Comparison of ENCODE assay signal across 1 cellular context in genomic region chr18:58605027-58606020, GRCh38.
TF ChIP-seq lines count a peak whose summit lies in the region.

No MANE protein-coding gene starts in this region.

TF ChIP-seq in HepG2, 621 proteins besides CTCF, POLR2A, EP300 and RAD21 (continued from another document and continues in another):
- TF ChIP-seq, protein P1, sequence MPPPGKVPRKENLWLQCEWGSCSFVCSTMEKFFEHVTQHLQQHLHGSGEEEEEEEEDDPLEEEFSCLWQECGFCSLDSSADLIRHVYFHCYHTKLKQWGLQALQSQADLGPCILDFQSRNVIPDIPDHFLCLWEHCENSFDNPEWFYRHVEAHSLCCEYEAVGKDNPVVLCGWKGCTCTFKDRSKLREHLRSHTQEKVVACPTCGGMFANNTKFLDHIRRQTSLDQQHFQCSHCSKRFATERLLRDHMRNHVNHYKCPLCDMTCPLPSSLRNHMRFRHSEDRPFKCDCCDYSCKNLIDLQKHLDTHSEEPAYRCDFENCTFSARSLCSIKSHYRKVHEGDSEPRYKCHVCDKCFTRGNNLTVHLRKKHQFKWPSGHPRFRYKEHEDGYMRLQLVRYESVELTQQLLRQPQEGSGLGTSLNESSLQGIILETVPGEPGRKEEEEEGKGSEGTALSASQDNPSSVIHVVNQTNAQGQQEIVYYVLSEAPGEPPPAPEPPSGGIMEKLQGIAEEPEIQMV (CRISPR knock-in tag; IDR thresholded peaks at IDR 0.05; ENCODE audit: low read depth): no peak
- TF ChIP-seq SRF (IDR thresholded peaks at IDR 0.05; ENCODE audit: low read depth, low read length) (no peak), ZNF281 (CRISPR knock-in tag; IDR thresholded peaks at IDR 0.05; ENCODE audit: borderline replicate concordance) (peak; percentile 51; the same call in 1 of the 2 replicates), PHF21A (CRISPR knock-in tag; IDR thresholded peaks at IDR 0.05) (peak; percentile 80), ZNF12 (CRISPR knock-in tag; IDR thresholded peaks at IDR 0.05) (peak; percentile 46; the same call in 1 of the 2 replicates), MIER2 (CRISPR knock-in tag; IDR thresholded peaks at IDR 0.05) (peak; percentile 68; the same call in 1 of the 2 replicates), SYNCRIP (IDR thresholded peaks at IDR 0.05; ENCODE audit: insufficient read depth, low read depth, low read length) (no peak), ZFY (CRISPR knock-in tag; IDR thresholded peaks at IDR 0.05) (peak; percentile 42; the same call in 1 of the 2 replicates), IKZF4 (CRISPR knock-in tag; IDR thresholded peaks at IDR 0.05; ENCODE audit: borderline replicate concordance, low read depth, not compliant biosample characterization) (no peak), MBD4 (IDR thresholded peaks at IDR 0.05; ENCODE audit: borderline replicate concordance, low read length) (peak; percentile 33; the same call in 1 of the 2 replicates), TCF7L2 (IDR thresholded peaks at IDR 0.05; ENCODE audit: low read depth, low read length) (peak; percentile 90), ZNF609 (CRISPR knock-in tag; IDR thresholded peaks at IDR 0.05; ENCODE audit: borderline replicate concordance) (peak; percentile 98), PAXIP1 (CRISPR knock-in tag; conservative IDR thresholded peaks at IDR 0.05) (peak; percentile 94), RNF219 (CRISPR knock-in tag; IDR thresholded peaks at IDR 0.05) (no peak), ZNF597 (CRISPR knock-in tag; IDR thresholded peaks at IDR 0.05) (no peak), MXD3 (CRISPR knock-in tag; IDR thresholded peaks at IDR 0.05) (no peak), NCOA1 (CRISPR knock-in tag; IDR thresholded peaks at IDR 0.05) (no peak), HBP1 (CRISPR knock-in tag; IDR thresholded peaks at IDR 0.05; ENCODE audit: low read depth) (no peak), ZFX (CRISPR knock-in tag; IDR thresholded peaks at IDR 0.05; ENCODE audit: low read depth) (peak; percentile 64), FOXA1 (IDR thresholded peaks at IDR 0.05) (no peak), FOXA1 (CRISPR knock-in tag; IDR thresholded peaks at IDR 0.05) (peak; percentile 49), FOXP1 (IDR thresholded peaks at IDR 0.05) (no peak), FOXP1 (CRISPR knock-in tag; IDR thresholded peaks at IDR 0.05) (peak; percentile 95), MLX (CRISPR knock-in tag; IDR thresholded peaks at IDR 0.05) (peak; percentile 55; the same call in 1 of the 2 replicates), ZFP41 (CRISPR knock-in tag; IDR thresholded peaks at IDR 0.05; ENCODE audit: borderline replicate concordance) (no peak), SNAPC2 (CRISPR knock-in tag; IDR thresholded peaks at IDR 0.05) (no peak), SOX6 (IDR thresholded peaks at IDR 0.05) (no peak), SOX6 (CRISPR knock-in tag; IDR thresholded peaks at IDR 0.05) (peak; percentile 98), HOXA3 (CRISPR knock-in tag; IDR thresholded peaks at IDR 0.05) (peak; percentile 64), TEAD3 (CRISPR knock-in tag; optimal IDR thresholded peaks at IDR 0.05; ENCODE audit: borderline replicate concordance) (peak; percentile 87), TBP (CRISPR knock-in tag; IDR thresholded peaks at IDR 0.05) (no peak), FOXA3 (CRISPR knock-in tag; IDR thresholded peaks at IDR 0.05) (peak; percentile 87), SKI (IDR thresholded peaks at IDR 0.05; ENCODE audit: partially characterized antibody) (peak; percentile 84), POGZ (CRISPR knock-in tag; IDR thresholded peaks at IDR 0.05) (peak; percentile 86)
- TF ChIP-seq, protein P2, sequence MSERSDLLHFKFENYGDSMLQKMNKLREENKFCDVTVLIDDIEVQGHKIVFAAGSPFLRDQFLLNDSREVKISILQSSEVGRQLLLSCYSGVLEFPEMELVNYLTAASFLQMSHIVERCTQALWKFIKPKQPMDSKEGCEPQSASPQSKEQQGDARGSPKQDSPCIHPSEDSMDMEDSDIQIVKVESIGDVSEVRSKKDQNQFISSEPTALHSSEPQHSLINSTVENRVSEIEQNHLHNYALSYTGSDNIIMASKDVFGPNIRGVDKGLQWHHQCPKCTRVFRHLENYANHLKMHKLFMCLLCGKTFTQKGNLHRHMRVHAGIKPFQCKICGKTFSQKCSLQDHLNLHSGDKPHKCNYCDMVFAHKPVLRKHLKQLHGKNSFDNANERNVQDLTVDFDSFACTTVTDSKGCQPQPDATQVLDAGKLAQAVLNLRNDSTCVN (CRISPR knock-in tag; IDR thresholded peaks at IDR 0.05; ENCODE audit: borderline replicate concordance): peak; percentile 33; the same call in 1 of the 2 replicates
- TF ChIP-seq, protein P3, sequence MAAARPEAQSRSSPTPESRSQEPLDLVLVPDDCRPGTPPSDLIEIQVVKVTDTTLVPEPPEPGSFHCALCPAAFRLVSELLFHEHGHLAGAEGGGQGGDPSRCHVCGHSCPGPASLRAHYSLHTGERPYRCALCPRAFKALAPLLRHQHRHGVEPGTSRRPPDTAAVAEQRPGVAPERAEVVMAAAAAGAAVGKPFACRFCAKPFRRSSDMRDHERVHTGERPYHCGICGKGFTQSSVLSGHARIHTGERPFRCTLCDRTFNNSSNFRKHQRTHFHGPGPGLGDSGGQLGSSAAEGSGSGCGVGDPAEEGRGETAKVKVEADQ (CRISPR knock-in tag; IDR thresholded peaks at IDR 0.05; ENCODE audit: borderline replicate concordance): no peak
